15 cellular contexts compared by ENCODE assay signal in genomic region chr17:69853533-69854262, GRCh38.
A peak's percentile ranks its signal among the peaks of the same experiment; 100 is the strongest.
DNase-seq lines count a peak whose midpoint lies in the region; ATAC-seq, FAIRE-seq and TF ChIP-seq lines count a peak whose summit lies in the region.
"Had no signal": no experiment of that assay in that cellular context is flagged by ENCODE, and none has a peak within 500 bp of the region (broad histone marks: within the 10 kb centered on the region; RNA-seq: fewer than 3 reads in every experiment).

No MANE protein-coding gene starts in this region.

- H3K27ac ChIP-seq in K562 (ENCODE audit: extremely low read depth, low read depth, low read length) (no peak overlapping the region), spleen (peak overlapping the region in 4 of 8 donors; percentile 16 to 47 (median 26))
- H3K27ac ChIP-seq: A549, hepatocyte, thoracic aorta had no signal

- no TSS peak for BruUV-seq in K562 (replicated peaks; lab: Mats Ljungman, UMichigan)

- H3K4me1 ChIP-seq in K562 (replicated peaks in 1 of 2; ENCODE audit: control insufficient read depth in 2 of 2, insufficient read depth in 2 of 2, low read length in 2 of 2) (peaks cover 0 to 2% of the 10 kb centered on the region in 2 experiments; a peak in 2 of 5 replicates), spleen (peaks cover 0 to 8% (median 0%) of the 10 kb centered on the region in 6 donors)

- in situ Hi-C loops in K562 (cut with MboI), result no loop called here

- DNase-seq in Right ventricle myocardium superior, result no peak
- no peak for DNase-seq in cardiac septum (ENCODE audit: low spot score)
- no peak for DNase-seq in K562 (ENCODE audit: extremely low read depth in 1 of 4, low spot score in 3 of 4)
- DNase-seq in iris pigment epithelial cell (ENCODE audit: low read depth), result peak; percentile 52
- no peak for DNase-seq in GOT3 (lab: John Stamatoyannopoulos, UW)
- no peak for DNase-seq in spleen
- DNase-seq in NCI-H345 treated with DMSO at 0.1 percent for 48 hours (lab: John Stamatoyannopoulos, UW; ENCODE audit: unreplicated experiment), result no peak
- no peak for DNase-seq in NCI-H1092 treated with DMSO at 0.1 percent for 48 hours (lab: John Stamatoyannopoulos, UW)
- DNase-seq: activated CD4-positive, alpha-beta T cell treated with anti-CD3 and anti-CD28 coated beads, Interleukin-2, amount 10 ng/mL, durations not matched to agents 24 days and 14 days; activated T-cell treated with anti-CD3 and anti-CD28 coated beads, Interleukin-2, amount 50 U/mL, for 1 hour; NCI-H774 had no signal

- H3K4me3 ChIP-seq in K562 (no peak overlapping the region), spleen (no peak overlapping the region)
- H3K4me3 ChIP-seq: A549, hepatocyte, thoracic aorta had no signal

- no peak for FAIRE-seq in K562 (lab: Jason Lieb, UNC)
- FAIRE-seq: G401.6 had no signal

- no peak for TF ChIP-seq RAD21 in K562 (CRISPR knock-in tag; conservative IDR thresholded peaks at IDR 0.05 in 1 of 2, IDR thresholded peaks at IDR 0.05 in 1 of 2)

- H3K27me3 ChIP-seq in K562 (ENCODE audit: control insufficient read depth in 2 of 2, insufficient read depth in 2 of 2, low read length in 2 of 2) (no peaks in the 10 kb centered on the region), spleen (replicated peaks in 1 of 7) (no peaks in the 10 kb centered on the region)
- H3K27me3 ChIP-seq: hepatocyte had no signal

- ATAC-seq in Right ventricle myocardium superior (ENCODE audit: poor library complexity) (peak; percentile 85), K562 (no peak)
- ATAC-seq: A549 had no signal

- H3K9me3 ChIP-seq in K562 (replicated peaks; ENCODE audit: control insufficient read depth, insufficient read depth, low read depth, low read length) (no peaks in the 10 kb centered on the region), spleen (peaks cover 0 to 17% (median 12%) of the 10 kb centered on the region in 8 donors)
- H3K9me3 ChIP-seq: A549 had no signal

- H3K4me2 ChIP-seq in K562 (ENCODE audit: insufficient read depth, low read length), result no peak overlapping the region
- H3K4me2 ChIP-seq: A549, hepatocyte had no signal

- intact Hi-C loops in Right ventricle myocardium superior (cut with DNase I), result no loop called here
- intact Hi-C loops in cardiac septum (cut with DNase I), result no loop called here
- intact Hi-C loops in K562 (cut with micrococcal nuclease), result no loop called here
- intact Hi-C loops in spleen (cut with DNase I; ENCODE audit: low total_unique reads), result no loop called here

- H3K9ac ChIP-seq in K562 (ENCODE audit: insufficient read depth in 1 of 2, low read depth in 2 of 2, low read length in 2 of 2), result no peak overlapping the region

- CTCF ChIA-PET in K562 (lab: Yijun Ruan, JAX; ENCODE audit: low intra/inter-chr PET ratio), result no interaction called here

- TF ChIP-seq EP300 in K562 (IDR thresholded peaks at IDR 0.05; ENCODE audit: low read length), result no peak

- H2AFZ ChIP-seq in K562 (ENCODE audit: low read depth, low read length), result no peak overlapping the region
- H2AFZ ChIP-seq: hepatocyte had no signal

- H3K79me2 ChIP-seq in K562 (ENCODE audit: control insufficient read depth, insufficient read depth, low read length), result no peaks in the 10 kb centered on the region
- H3K79me2 ChIP-seq: hepatocyte had no signal

- H3K9me1 ChIP-seq in K562 (ENCODE audit: control insufficient read depth, insufficient read depth, low read length), result no peaks in the 10 kb centered on the region

- H3K36me3 ChIP-seq in K562 (ENCODE audit: control insufficient read depth, insufficient read depth, low read length) (no peaks in the 10 kb centered on the region), spleen (no peaks in the 10 kb centered on the region)
- H3K36me3 ChIP-seq: thoracic aorta had no signal

- TF ChIP-seq POLR2A in K562 (conservative IDR thresholded peaks at IDR 0.05) (no peak), spleen (IDR thresholded peaks at IDR 0.05) (no peak)

- H4K20me1 ChIP-seq in K562 (replicated peaks; ENCODE audit: control insufficient read depth, insufficient read depth, low read length), result no peaks in the 10 kb centered on the region

- no peak for TF ChIP-seq CTCF in K562 (IDR thresholded peaks at IDR 0.05 in 2 of 3, conservative IDR thresholded peaks at IDR 0.05 in 1 of 3; ENCODE audit: insufficient read depth in 2 of 3, low read depth in 1 of 3, low read length in 3 of 3)
- TF ChIP-seq CTCF in spleen (IDR thresholded peaks at IDR 0.05 in 8 of 11, conservative IDR thresholded peaks at IDR 0.05 in 3 of 11), result no peak

- 33% methylated on average over 4 of the region's 4 CpGs for WGBS in K562 (ENCODE audit: insufficient coverage, low coverage, missing lambda C conversion rate)
- 30 to 47% (median 41%) methylated on average over 4 of the region's 4 CpGs for WGBS in spleen, 5 donors

- POLR2A ChIA-PET in K562 (lab: Yijun Ruan, JAX), result no interaction called here

TF ChIP-seq in K562, 482 proteins besides CTCF, POLR2A, EP300 and RAD21:
- TF ChIP-seq ZNF766 (CRISPR knock-in tag; conservative IDR thresholded peaks at IDR 0.05) (peak; percentile 75), SPI1 (IDR thresholded peaks at IDR 0.05; ENCODE audit: borderline replicate concordance, low read depth, low read length) (peak; percentile 70; the same call in 1 of the 2 replicates), CREB5 (CRISPR knock-in tag; IDR thresholded peaks at IDR 0.05) (no peak)
